ENCODE assay signal across 11 cellular contexts in the genomic region with DNA sequence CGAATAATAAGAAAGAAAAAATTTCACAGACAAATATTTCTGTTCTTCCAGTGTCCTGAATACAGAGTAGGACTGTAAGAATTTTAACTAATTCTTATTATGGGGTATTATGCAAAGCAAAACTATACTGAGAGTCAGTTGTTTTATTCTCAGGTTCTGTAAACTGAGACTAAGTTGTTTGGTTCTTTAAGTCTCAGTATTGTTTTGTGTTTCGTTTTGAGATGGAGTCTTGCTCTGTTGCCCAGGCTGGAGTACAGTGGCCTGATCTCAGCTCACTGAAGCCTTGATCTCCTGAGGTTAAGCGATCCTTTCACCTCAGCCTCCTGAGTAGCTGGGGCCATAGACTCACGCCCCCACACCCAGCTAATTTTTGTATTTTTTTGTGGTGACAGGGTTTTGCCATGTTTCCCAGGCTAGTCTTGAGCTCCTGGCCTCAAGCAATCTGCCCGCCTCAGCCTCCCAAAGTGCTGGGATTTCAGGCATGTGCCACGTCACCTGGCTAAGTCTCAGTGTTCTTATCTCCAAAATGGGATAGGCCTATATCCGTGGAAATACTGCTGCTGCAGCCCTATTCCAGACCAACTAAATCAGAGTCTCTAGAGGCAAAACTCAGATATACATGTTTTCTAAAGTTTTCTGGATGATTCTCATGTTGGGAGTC.
A peak's percentile ranks its signal among the peaks of the same experiment; 100 is the strongest.
DNase-seq lines count a peak whose midpoint lies in the region; ATAC-seq, FAIRE-seq and TF ChIP-seq lines count a peak whose summit lies in the region.
"Had no signal": no experiment of that assay in that cellular context is flagged by ENCODE, and none has a peak within 500 bp of the region (broad histone marks: within the 10 kb centered on the region; RNA-seq: fewer than 3 reads in every experiment).

No MANE protein-coding gene starts in this region.

- H3K36me3 ChIP-seq in adrenal gland (replicated peaks in 1 of 2) = no peaks in the 10 kb centered on the region
- H3K36me3 ChIP-seq: brain microvascular endothelial cell, vagina had no signal

- no peaks in the 10 kb centered on the region for H3K27me3 Mint-ChIP-seq in Calu3 (ENCODE audit: unreplicated experiment)
- no peaks in the 10 kb centered on the region for H3K27me3 Mint-ChIP-seq in MCF 10A (ENCODE audit: insufficient read depth, unreplicated experiment)

- H3K4me1 ChIP-seq in adrenal gland (replicated peaks in 1 of 2) = peaks cover 5 to 20% of the 10 kb centered on the region in 2 donors
- H3K4me1 ChIP-seq: vagina had no signal

- 93 to 99% (median 95%) methylated on average over 7 of the region's 7 CpGs for WGBS in adrenal gland, 4 donors

- H3K36me3 Mint-ChIP-seq in Calu3 (ENCODE audit: insufficient read depth, unreplicated experiment) (no peaks in the 10 kb centered on the region), MCF 10A (ENCODE audit: insufficient read depth, unreplicated experiment) (no peaks in the 10 kb centered on the region)

- peak; percentile 96 for ATAC-seq in GM19397 (IDR thresholded peaks at IDR 0.05; ENCODE audit: unreplicated experiment)
- ATAC-seq in HG02759 (IDR thresholded peaks at IDR 0.05; ENCODE audit: unreplicated experiment) = peak; percentile 97
- peak; percentile 79 for ATAC-seq in HG03439 (IDR thresholded peaks at IDR 0.05; ENCODE audit: unreplicated experiment)

- H3K27ac ChIP-seq in adrenal gland = no peak overlapping the region
- H3K27ac ChIP-seq: brain microvascular endothelial cell, vagina had no signal

- no peak for DNase-seq in GM12891 (ENCODE audit: insufficient read length, low spot score)
- DNase-seq in Calu3 = no peak
- DNase-seq in activated CD4-positive, alpha-beta T cell treated with anti-CD3 and anti-CD28 coated beads, Interleukin-2, amount 50 U/mL, for 4 hours = no peak
- no peak for DNase-seq in MCF 10A (ENCODE audit: unreplicated experiment)
- no peak for DNase-seq in adrenal gland
- DNase-seq: brain microvascular endothelial cell, NCI-H187 treated with DMSO at 0.1 percent for 48 hours had no signal

- POLR2A ChIA-PET in MCF 10A (lab: Yijun Ruan, JAX) = no interaction called here

- TF ChIP-seq POLR2A in GM12891 (IDR thresholded peaks at IDR 0.05; ENCODE audit: low read depth, low read length) (no peak), adrenal gland (IDR thresholded peaks at IDR 0.05) (no peak)

- intact Hi-C loops in Calu3 (cut with micrococcal nuclease; ENCODE audit: unreplicated experiment) = no loop called here
- intact Hi-C loops in MCF 10A (cut with micrococcal nuclease) = no loop called here
- intact Hi-C loops in adrenal gland (cut with DNase I) = no loop called here

- no peaks in the 10 kb centered on the region for H3K27me3 ChIP-seq in adrenal gland
- H3K27me3 ChIP-seq: brain microvascular endothelial cell, vagina had no signal

- CTCF ChIA-PET in Calu3 (lab: Charles Lee) = no interaction called here
- CTCF ChIA-PET in MCF 10A (lab: Yijun Ruan, JAX) = no interaction called here

- no peak overlapping the region for H3K4me3 ChIP-seq in adrenal gland
- H3K4me3 ChIP-seq: vagina had no signal

- no peak overlapping the region for H3K27ac Mint-ChIP-seq in Calu3 (ENCODE audit: unreplicated experiment)
- H3K27ac Mint-ChIP-seq in MCF 10A (ENCODE audit: low read depth, unreplicated experiment) = no peak overlapping the region

- no peaks in the 10 kb centered on the region for H3K9me3 Mint-ChIP-seq in Calu3 (ENCODE audit: low read depth, unreplicated experiment)
- no peaks in the 10 kb centered on the region for H3K9me3 Mint-ChIP-seq in MCF 10A (ENCODE audit: unreplicated experiment)

- no peaks in the 10 kb centered on the region for H3K9me3 ChIP-seq in adrenal gland (replicated peaks in 1 of 3)
- H3K9me3 ChIP-seq: vagina had no signal

- H3K4me3 Mint-ChIP-seq in Calu3 (ENCODE audit: low read depth, unreplicated experiment) (no peak overlapping the region), MCF 10A (ENCODE audit: unreplicated experiment) (no peak overlapping the region)

- peak; percentile 23 for FAIRE-seq in GM12891 (lab: Jason Lieb, UNC)

- TF ChIP-seq CTCF in Calu3 (IDR thresholded peaks at IDR 0.05; ENCODE audit: unreplicated experiment) (no peak), MCF 10A (IDR thresholded peaks at IDR 0.05; ENCODE audit: unreplicated experiment) (no peak), adrenal gland (IDR thresholded peaks at IDR 0.05) (no peak)

- BruUV-seq in Calu3 (replicated peaks; lab: Mats Ljungman, UMichigan) = no TSS peak
- no TSS peak for BruUV-seq in MCF 10A (replicated peaks; lab: Mats Ljungman, UMichigan)

- no peaks in the 10 kb centered on the region for H3K4me1 Mint-ChIP-seq in Calu3 (ENCODE audit: low read depth, unreplicated experiment)
- peaks cover 4% of the 10 kb centered on the region for H3K4me1 Mint-ChIP-seq in MCF 10A (ENCODE audit: insufficient read depth, unreplicated experiment)

TF ChIP-seq in GM12891, 5 proteins besides CTCF, POLR2A, EP300 and RAD21:
- TF ChIP-seq PAX5 (IDR thresholded peaks at IDR 0.05; ENCODE audit: insufficient read depth, low read length, severe bottlenecking) = no peak
- no peak for TF ChIP-seq SPI1 (IDR thresholded peaks at IDR 0.05; ENCODE audit: low read depth, low read length)
- no peak for TF ChIP-seq POLR2AphosphoS5 (IDR thresholded peaks at IDR 0.05; ENCODE audit: low read depth, low read length)
- TF ChIP-seq TAF1 (IDR thresholded peaks at IDR 0.05; ENCODE audit: low read depth, low read length) = no peak
- TF ChIP-seq POU2F2 (IDR thresholded peaks at IDR 0.05; ENCODE audit: low read depth, low read length) = no peak
